Comparison of ENCODE assay signal across 9 cellular contexts in genomic region chr19:43438291-43439162, GRCh38. TPM values are rescaled to one million over a fixed set of nuclear protein-coding genes. Genes with fewer than 3 reads are reported as not detected.
DNase-seq lines count a peak whose midpoint lies in the region; ATAC-seq and TF ChIP-seq lines count a peak whose summit lies in the region.
"Had no signal": no experiment of that assay in that cellular context is flagged by ENCODE, and none has a peak within 500 bp of the region (broad histone marks: within the 10 kb centered on the region; RNA-seq: fewer than 3 reads in every experiment).

No MANE protein-coding gene starts in this region.

- TF ChIP-seq CTCF in heart left ventricle (IDR thresholded peaks at IDR 0.05) = no peak

- no peaks in the 10 kb centered on the region for H3K36me3 ChIP-seq in heart left ventricle

- 35 to 51% (median 42%) methylated on average over 8 to 10 of the region's 10 CpGs for WGBS in heart left ventricle, 4 donors

- no peak for TF ChIP-seq POLR2A in heart left ventricle (IDR thresholded peaks at IDR 0.05)

- ATAC-seq in heart left ventricle (peak; percentile 76 to 96 (median 94)), HG03175 (IDR thresholded peaks at IDR 0.05; ENCODE audit: unreplicated experiment) (no peak)

- peak; percentile 97 for DNase-seq in A172 (ENCODE audit: low spot score)
- DNase-seq in GM04504 (ENCODE audit: low read depth) = peak; percentile 97
- DNase-seq in activated CD4-positive, alpha-beta T cell treated with anti-CD3 and anti-CD28 coated beads, Interleukin-2, amount 50 U/mL, for 1 hour = peak; percentile 18
- DNase-seq in heart left ventricle = peak; percentile 67 to 82 (median 74)
- DNase-seq in NCI-H510A (lab: John Stamatoyannopoulos, UW) = no peak
- DNase-seq in COR-L47 (lab: John Stamatoyannopoulos, UW) = no peak
- no peak for DNase-seq in NCI-H2196 (lab: John Stamatoyannopoulos, UW; ENCODE audit: unreplicated experiment)

- H3K4me1 ChIP-seq in heart left ventricle = peaks cover 0 to 22% (median 8%) of the 10 kb centered on the region in 12 donors

- H3K4me3 ChIP-seq in heart left ventricle = no peak overlapping the region

- H3K9me3 ChIP-seq in heart left ventricle = no peaks in the 10 kb centered on the region

- no peaks in the 10 kb centered on the region for H3K27me3 ChIP-seq in heart left ventricle

- peak overlapping the region in 11 of 12 donors; percentile 24 to 82 (median 57) for H3K27ac ChIP-seq in heart left ventricle

- intact Hi-C loops in heart left ventricle (cut with DNase I) = no loop called here

RNA-seq across cellular contexts. Expression of gene TEX101, which starts 23.8 kb away (rescaled TPM):
- total RNA-seq in A172 (2014; rRNA removed; shearing (Covaris generic)) = not detected in 2 replicates
- total RNA-seq in heart left ventricle = not detected
- not detected for polyA plus RNA-seq in heart left ventricle
- total RNA-seq: activated CD8-positive, alpha-beta memory T cell treated with anti-CD3 and anti-CD28 coated beads for 36 hours had no signal

RNA-seq across cellular contexts. Expression of gene LYPD3, which starts 26.9 kb away (rescaled TPM):
- total RNA-seq in A172 (2014; rRNA removed; shearing (Covaris generic)) = 0.43 TPM in 1 of 2 replicates, not detected in the other
- under 1 TPM in 5 of 9 donors, not detected in 4; 0.21 to 0.77 (median 0.37) TPM for total RNA-seq in heart left ventricle
- under 1 TPM; 0.08 to 0.46 TPM for polyA plus RNA-seq in heart left ventricle

Comparison
In these comparisons a context has a peak if more than half of its experiments do, and no peak if none do; other contexts are left out.
1. DNase-seq: peak in A172 (single experiment), GM04504 (single experiment), activated CD4-positive, alpha-beta T cell treated with anti-CD3 and anti-CD28 coated beads, Interleukin-2, amount 50 U/mL, for 1 hour (single experiment) and heart left ventricle (5 of 5); none in NCI-H510A (single experiment), COR-L47 (single experiment) and NCI-H2196 (single experiment).